22 cellular contexts compared by ENCODE assay signal in the genomic region with DNA sequence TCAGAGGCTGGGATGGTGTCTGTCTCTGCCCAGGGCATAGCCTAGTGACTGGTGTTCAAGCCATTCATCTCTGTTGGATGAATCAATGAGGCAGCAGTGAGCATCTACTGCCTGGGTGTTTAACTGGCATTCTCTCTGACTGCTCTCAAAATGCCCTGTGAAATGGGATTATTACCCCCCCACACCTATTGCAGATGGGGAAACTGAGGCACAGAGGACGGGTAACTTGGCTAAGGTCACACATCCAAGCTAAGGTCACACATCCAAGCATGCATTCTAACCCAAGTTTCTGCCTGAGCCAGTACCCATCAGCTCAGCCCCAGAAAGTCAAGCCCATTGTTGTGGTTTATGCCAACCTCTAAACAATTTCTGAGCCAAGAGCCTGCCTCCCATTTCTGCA. TPM values are rescaled to one million over a fixed set of nuclear protein-coding genes. Genes with fewer than 3 reads are reported as not detected.
DNase-seq lines count a peak whose midpoint lies in the region; ATAC-seq and TF ChIP-seq lines count a peak whose summit lies in the region.
"Had no signal": no experiment of that assay in that cellular context is flagged by ENCODE, and none has a peak within 500 bp of the region (broad histone marks: within the 10 kb centered on the region; RNA-seq: fewer than 3 reads in every experiment).

No MANE protein-coding gene starts in this region.

- H2AK5ac ChIP-seq in mesenchymal stem cell (ENCODE audit: low read length, severe bottlenecking), result peak overlapping the region; percentile 51

- H3K27me3 ChIP-seq in left ventricle myocardium inferior (ENCODE audit: low read depth) (peaks cover 19% of the 10 kb centered on the region), WERI-Rb-1 (ENCODE audit: insufficient read depth, low read depth, severe bottlenecking) (no peaks in the 10 kb centered on the region), mesenchymal stem cell (ENCODE audit: control insufficient read depth in 1 of 2, insufficient read depth in 1 of 2, low read length in 2 of 2) (no peaks in the 10 kb centered on the region), thyroid gland (no peaks in the 10 kb centered on the region), breast epithelium (no peaks in the 10 kb centered on the region)
- H3K27me3 ChIP-seq: BE2C had no signal

- H2AFZ ChIP-seq in mesenchymal stem cell (ENCODE audit: low read depth, low read length), result no peak overlapping the region

- H3K9me3 Mint-ChIP-seq in activated CD8-positive, alpha-beta T cell treated with anti-CD3 and anti-CD28 coated beads, Interleukin-2, amount 10 ng/mL, durations not matched to agents 7 days and 5 days (ENCODE audit: insufficient read depth), result no peaks in the 10 kb centered on the region
- H3K9me3 Mint-ChIP-seq: CD4-positive, alpha-beta T cell; CD8-positive, alpha-beta memory T cell had no signal

- POLR2A ChIA-PET in activated CD8-positive, alpha-beta T cell treated with anti-CD3 and anti-CD28 coated beads, Interleukin-2, amount 10 ng/mL, durations not matched to agents 7 days and 5 days (lab: Charles Lee), result no interaction called here

- H3K4ac ChIP-seq in mesenchymal stem cell (ENCODE audit: low read depth in 1 of 2, low read length in 2 of 2), result no peak overlapping the region

- H3K4me3 ChIP-seq in left ventricle myocardium inferior (no peak overlapping the region), WERI-Rb-1 (ENCODE audit: low read depth, low read length) (no peak overlapping the region), mesenchymal stem cell (ENCODE audit: insufficient read depth in 1 of 2, low read depth in 1 of 2, low read length in 2 of 2) (no peak overlapping the region), thyroid gland (replicated peaks in 1 of 3) (no peak overlapping the region), breast epithelium (peak overlapping the region in 1 of 3 donors; percentile 37)
- H3K4me3 ChIP-seq: A549; BLaER1 treated with 17β-estradiol and CSF1 and Interleukin-3, amounts not matched to agents 10 nM and 100 nM; HAP-1 had no signal

- H3K36me3 ChIP-seq in left ventricle myocardium inferior, result no peaks in the 10 kb centered on the region
- H3K36me3 ChIP-seq in WERI-Rb-1, result no peaks in the 10 kb centered on the region; the same call in 1 of the 2 replicates
- H3K36me3 ChIP-seq in mesenchymal stem cell (ENCODE audit: control insufficient read depth in 1 of 2, insufficient read depth in 2 of 2, low read depth in 1 of 2, low read length in 2 of 2), result no peaks in the 10 kb centered on the region
- H3K36me3 ChIP-seq in thyroid gland, result no peaks in the 10 kb centered on the region
- H3K36me3 ChIP-seq in breast epithelium, result no peaks in the 10 kb centered on the region
- H3K36me3 ChIP-seq: BE2C; BLaER1 treated with 17β-estradiol and CSF1 and Interleukin-3, amounts not matched to agents 10 nM and 100 nM; HAP-1 had no signal

- CTCF ChIA-PET in activated CD8-positive, alpha-beta T cell treated with anti-CD3 and anti-CD28 coated beads, Interleukin-2, amount 10 ng/mL, durations not matched to agents 7 days and 5 days (lab: Charles Lee), result no interaction called here

- intact Hi-C loops in left ventricle myocardium inferior (cut with micrococcal nuclease), result no loop called here
- intact Hi-C loops in Right ventricle myocardium inferior (cut with DNase I), result no loop called here
- intact Hi-C loops in thyroid gland (cut with DNase I), result no loop called here
- intact Hi-C loops in breast epithelium (cut with DNase I; ENCODE audit: low total_unique reads), result no loop called here

- H3K79me1 ChIP-seq in mesenchymal stem cell (replicated peaks; ENCODE audit: low read length, poor library complexity, severe bottlenecking), result no peaks in the 10 kb centered on the region

- peaks cover 2% of the 10 kb centered on the region for H3K4me1 Mint-ChIP-seq in activated CD8-positive, alpha-beta T cell treated with anti-CD3 and anti-CD28 coated beads, Interleukin-2, amount 10 ng/mL, durations not matched to agents 7 days and 5 days (ENCODE audit: low read depth)

- TF ChIP-seq CTCF in left ventricle myocardium inferior (IDR thresholded peaks at IDR 0.05; ENCODE audit: borderline replicate concordance) (no peak), WERI-Rb-1 (IDR thresholded peaks at IDR 0.05; ENCODE audit: low read depth, low read length) (no peak), thyroid gland (IDR thresholded peaks at IDR 0.05) (no peak), breast epithelium (IDR thresholded peaks at IDR 0.05) (no peak)

- no peak overlapping the region for H3K9ac ChIP-seq in mesenchymal stem cell (ENCODE audit: low read length)
- H3K9ac ChIP-seq: BLaER1 treated with 17β-estradiol and CSF1 and Interleukin-3, amounts not matched to agents 10 nM and 100 nM had no signal

- H4K91ac ChIP-seq in mesenchymal stem cell (ENCODE audit: low read length), result no peak overlapping the region

- H2BK120ac ChIP-seq in mesenchymal stem cell (ENCODE audit: low read depth, low read length), result no peak overlapping the region

- no peak overlapping the region for H3K27ac Mint-ChIP-seq in activated CD8-positive, alpha-beta T cell treated with anti-CD3 and anti-CD28 coated beads, Interleukin-2, amount 10 ng/mL, durations not matched to agents 7 days and 5 days
- H3K27ac Mint-ChIP-seq: CD14-positive monocyte; CD4-positive, alpha-beta T cell had no signal

- H3K36me3 Mint-ChIP-seq in activated CD8-positive, alpha-beta T cell treated with anti-CD3 and anti-CD28 coated beads, Interleukin-2, amount 10 ng/mL, durations not matched to agents 7 days and 5 days (ENCODE audit: low read depth), result no peaks in the 10 kb centered on the region

- H3K14ac ChIP-seq in mesenchymal stem cell (ENCODE audit: low read length in 2 of 2), result no peak overlapping the region

- no peak overlapping the region for H3K18ac ChIP-seq in mesenchymal stem cell (ENCODE audit: low read depth in 1 of 2, low read length in 2 of 2)

- no peak for ATAC-seq in Right ventricle myocardium inferior
- no peak for ATAC-seq in activated CD8-positive, alpha-beta T cell treated with anti-CD3 and anti-CD28 coated beads, Interleukin-2, amount 10 ng/mL, durations not matched to agents 7 days and 5 days

- H3K9me3 ChIP-seq in left ventricle myocardium inferior (replicated peaks) (no peaks in the 10 kb centered on the region), WERI-Rb-1 (ENCODE audit: severe bottlenecking) (no peaks in the 10 kb centered on the region), mesenchymal stem cell (ENCODE audit: control insufficient read depth, low read length) (no peaks in the 10 kb centered on the region), thyroid gland (no peaks in the 10 kb centered on the region), breast epithelium (no peaks in the 10 kb centered on the region)
- H3K9me3 ChIP-seq: A549; BE2C; BLaER1 treated with 17β-estradiol and CSF1 and Interleukin-3, amounts not matched to agents 10 nM and 100 nM; HAP-1 had no signal

- H3K27ac ChIP-seq in left ventricle myocardium inferior (replicated peaks), result peak overlapping the region; percentile 78
- H3K27ac ChIP-seq in WERI-Rb-1, result peak overlapping the region; percentile 53
- no peak overlapping the region for H3K27ac ChIP-seq in mesenchymal stem cell (ENCODE audit: low read length, poor library complexity, severe bottlenecking)
- H3K27ac ChIP-seq in thyroid gland, result peak overlapping the region in 2 of 3 donors; percentile 17 to 76
- peak overlapping the region in 1 of 2 donors; percentile 57 for H3K27ac ChIP-seq in breast epithelium
- H3K27ac ChIP-seq: 22Rv1; A549; BLaER1 treated with 17β-estradiol and CSF1 and Interleukin-3, amounts not matched to agents 10 nM and 100 nM had no signal

- TF ChIP-seq POLR2A in thyroid gland (IDR thresholded peaks at IDR 0.05), result no peak
- no peak for TF ChIP-seq POLR2A in breast epithelium (IDR thresholded peaks at IDR 0.05)

- H4K8ac ChIP-seq in mesenchymal stem cell (ENCODE audit: low read length), result no peak overlapping the region

- no peak overlapping the region for H2BK12ac ChIP-seq in mesenchymal stem cell (ENCODE audit: low read length in 2 of 2)

- H3K4me2 ChIP-seq in mesenchymal stem cell (ENCODE audit: low read length, poor library complexity, severe bottlenecking), result no peak overlapping the region
- H3K4me2 ChIP-seq: A549; BLaER1 treated with 17β-estradiol and CSF1 and Interleukin-3, amounts not matched to agents 10 nM and 100 nM had no signal

- no peak overlapping the region for H3K23ac ChIP-seq in mesenchymal stem cell (ENCODE audit: low read length in 2 of 2)

- no peak overlapping the region for H2BK15ac ChIP-seq in mesenchymal stem cell (ENCODE audit: low read depth, poor library complexity, severe bottlenecking)

- 94% methylated on average over 1 of the region's 1 CpG for WGBS in mesenchymal stem cell
- 75 to 82% methylated on average over 1 of the region's 1 CpG for WGBS in thyroid gland, 2 donors

- H3K4me3 Mint-ChIP-seq in activated CD8-positive, alpha-beta T cell treated with anti-CD3 and anti-CD28 coated beads, Interleukin-2, amount 10 ng/mL, durations not matched to agents 7 days and 5 days, result no peak overlapping the region
- H3K4me3 Mint-ChIP-seq: CD14-positive monocyte; CD4-positive, alpha-beta T cell; CD8-positive, alpha-beta memory T cell had no signal

- H3K27me3 Mint-ChIP-seq in activated CD8-positive, alpha-beta T cell treated with anti-CD3 and anti-CD28 coated beads, Interleukin-2, amount 10 ng/mL, durations not matched to agents 7 days and 5 days (ENCODE audit: low read depth), result peaks cover 36% of the 10 kb centered on the region

- no peak overlapping the region for H2BK5ac ChIP-seq in mesenchymal stem cell (ENCODE audit: low read depth, low read length, poor library complexity, severe bottlenecking)

- DNase-seq in left ventricle myocardium inferior (no peak), Right ventricle myocardium inferior (ENCODE audit: missing footprints) (no peak), WERI-Rb-1 (no peak), mesenchymal stem cell (no peak), thyroid gland (no peak), breast epithelium (ENCODE audit: low spot score in 2 of 2) (no peak)
- no peak for DNase-seq in stimulated activated naive CD4-positive, alpha-beta T cell treated with Interleukin-2 at 50 U/mL for 16 hours (lab: John Stamatoyannopoulos, UW)
- DNase-seq in activated CD8-positive, alpha-beta T cell treated with anti-CD3 and anti-CD28 coated beads, Interleukin-2, amount 10 ng/mL, durations not matched to agents 7 days and 5 days, result no peak
- DNase-seq: ACHN; AML-193; BE2C; CD4-positive, alpha-beta T cell; CD8-positive, alpha-beta memory T cell; DMS 273 treated with DMSO at 0.1 percent for 48 hours; DMS79; GF-D8; GOT3 had no signal

- H3K4me1 ChIP-seq in left ventricle myocardium inferior (peaks cover 30% of the 10 kb centered on the region), mesenchymal stem cell (ENCODE audit: control insufficient read depth, insufficient read depth, low read depth, low read length) (peaks cover 18% of the 10 kb centered on the region), thyroid gland (peaks cover 24 to 25% of the 10 kb centered on the region in 2 donors), breast epithelium (no peaks in the 10 kb centered on the region)
- H3K4me1 ChIP-seq: A549, HAP-1 had no signal

RNA-seq across cellular contexts. Expression of gene TTC39A, which starts 5.0 kb away (rescaled TPM):
- total RNA-seq in left ventricle myocardium inferior (25.7 TPM), Right ventricle myocardium inferior (22.7 TPM), thyroid gland (10 to 100 TPM; 13.6 to 56.0 (median 33.5) TPM), breast epithelium (100 to 1,000 TPM in 1 of 3 donors, 10 to 100 TPM in 1, under 1 TPM in 1; 0.96 to 111 (median 72.1) TPM)
- 2.3 TPM for polyA plus RNA-seq in mesenchymal stem cell (2013, experiment 1 of 2)
- 2.4 TPM for polyA plus RNA-seq in mesenchymal stem cell (2013, experiment 2 of 2)
- total RNA-seq in activated CD8-positive, alpha-beta T cell treated with anti-CD3 and anti-CD28 coated beads, Interleukin-2, amount 10 ng/mL, durations not matched to agents 7 days and 5 days, result not detected
- total RNA-seq: CD4-positive, alpha-beta T cell had no signal
- polyA plus RNA-seq: CD14-positive monocyte; CD8-positive, alpha-beta memory T cell had no signal
